In genomic region chrX:106247162-106247561, GRCh38 we compare ENCODE assay signal across 29 cellular contexts.
DNase-seq lines count a peak whose midpoint lies in the region; ATAC-seq and TF ChIP-seq lines count a peak whose summit lies in the region.
"Had no signal": no experiment of that assay in that cellular context is flagged by ENCODE, and none has a peak within 500 bp of the region (broad histone marks: within the 10 kb centered on the region; RNA-seq: fewer than 3 reads in every experiment).

No MANE protein-coding gene starts in this region.

- no peak overlapping the region for H2BK12ac ChIP-seq in mesenchymal stem cell (ENCODE audit: low read length in 2 of 2)

- H3K9ac ChIP-seq in mesenchymal stem cell (ENCODE audit: low read length), result no peak overlapping the region

- no peaks in the 10 kb centered on the region for H3K36me3 ChIP-seq in mesenchymal stem cell (ENCODE audit: control insufficient read depth in 1 of 2, insufficient read depth in 2 of 2, low read depth in 1 of 2, low read length in 2 of 2)
- H3K36me3 ChIP-seq: ascending aorta, gastrocnemius medialis, left lung, transverse colon had no signal

- H2BK15ac ChIP-seq in mesenchymal stem cell (ENCODE audit: low read depth, poor library complexity, severe bottlenecking), result no peak overlapping the region

- TF ChIP-seq POLR2A in GM18505 (IDR thresholded peaks at IDR 0.05; ENCODE audit: borderline replicate concordance, extremely low read depth, insufficient read depth, insufficient read length), result no peak

- H4K8ac ChIP-seq in mesenchymal stem cell (ENCODE audit: low read length), result no peak overlapping the region

- H3K4me3 ChIP-seq in epithelial cell of esophagus (ENCODE audit: low read length) (no peak overlapping the region), mesenchymal stem cell (ENCODE audit: insufficient read depth in 1 of 2, low read depth in 1 of 2, low read length in 2 of 2) (no peak overlapping the region)
- H3K4me3 ChIP-seq: ascending aorta, gastrocnemius medialis, left lung, SK-N-MC, transverse colon had no signal

- H3K9me3 ChIP-seq in mesenchymal stem cell (ENCODE audit: control insufficient read depth, low read length), result no peaks in the 10 kb centered on the region
- H3K9me3 ChIP-seq: ascending aorta, gastrocnemius medialis, left lung, transverse colon had no signal

- no peak overlapping the region for H3K27ac ChIP-seq in mesenchymal stem cell (ENCODE audit: low read length, poor library complexity, severe bottlenecking)
- H3K27ac ChIP-seq: ascending aorta, gastrocnemius medialis, left lung, RWPE1, SK-N-MC, transverse colon had no signal

- H3K23ac ChIP-seq in mesenchymal stem cell (ENCODE audit: low read length in 2 of 2), result no peak overlapping the region

- H3K27me3 ChIP-seq in mesenchymal stem cell (ENCODE audit: control insufficient read depth in 1 of 2, insufficient read depth in 1 of 2, low read length in 2 of 2), result peaks cover 0 to 3% of the 10 kb centered on the region in 2 experiments
- H3K27me3 ChIP-seq: ascending aorta, gastrocnemius medialis, left lung, transverse colon had no signal

- H2AFZ ChIP-seq in mesenchymal stem cell (ENCODE audit: low read depth, low read length), result no peak overlapping the region

- H2BK5ac ChIP-seq in mesenchymal stem cell (ENCODE audit: low read depth, low read length, poor library complexity, severe bottlenecking), result no peak overlapping the region

- no peak overlapping the region for H3K4me2 ChIP-seq in mesenchymal stem cell (ENCODE audit: low read length, poor library complexity, severe bottlenecking)

- H3K4me1 ChIP-seq in mesenchymal stem cell (ENCODE audit: control insufficient read depth, insufficient read depth, low read depth, low read length), result no peaks in the 10 kb centered on the region
- H3K4me1 ChIP-seq: ascending aorta, gastrocnemius medialis, left lung, transverse colon had no signal

- H3K4ac ChIP-seq in mesenchymal stem cell (ENCODE audit: low read depth in 1 of 2, low read length in 2 of 2), result no peak overlapping the region

- DNase-seq in Daoy (ENCODE audit: low read depth) (peak; percentile 9), amniotic epithelial cell (ENCODE audit: low read depth) (peak; percentile 32), epithelial cell of esophagus (ENCODE audit: low read depth) (peak; percentile 60), mesenchymal stem cell (peak; percentile 41), NCI-H1694 (lab: John Stamatoyannopoulos, UW) (no peak), Ammon's horn (ENCODE audit: low spot score) (no peak)
- DNase-seq in stimulated activated CD4-positive, alpha-beta T cell treated with anti-CD3 and anti-CD28 coated beads, Interleukin-12 subunit alpha, Interleukin-12 subunit beta, amount 100 ng/mL, for 4 hours, result no peak
- DNase-seq: activated CD4-positive, alpha-beta T cell treated with anti-CD3 and anti-CD28 coated beads for 36 hours; activated CD8-positive, alpha-beta T cell treated with anti-CD3 and anti-CD28 coated beads, Interleukin-2, amount 10 ng/mL, durations not matched to agents 7 days and 5 days; activated T-cell treated with anti-CD3 and anti-CD28 coated beads for 4 hours; AML-193; CD4-positive, alpha-beta memory T cell; effector memory CD4-positive, alpha-beta T cell; gastrocnemius medialis; hippocampal formation; KBM-7; left lung; MM.1S; naive thymus-derived CD8-positive, alpha-beta T cell; NCI-H2029 treated with DMSO at 0.1 percent for 48 hours; NCI-H69; nucleus accumbens; small intestine; stimulated activated CD4-positive, alpha-beta T cell treated with anti-CD3 and anti-CD28 coated beads, Interleukin-2, amount 100 ng/mL, for 24 hours; transverse colon had no signal

- ATAC-seq in GM18505 (IDR thresholded peaks at IDR 0.05; ENCODE audit: unreplicated experiment), result no peak
- ATAC-seq: activated CD4-positive, alpha-beta T cell treated with anti-CD3 and anti-CD28 coated beads for 36 hours; activated CD8-positive, alpha-beta T cell treated with anti-CD3 and anti-CD28 coated beads, Interleukin-2, amount 10 ng/mL, durations not matched to agents 7 days and 5 days; gastrocnemius medialis; left lung; naive thymus-derived CD8-positive, alpha-beta T cell had no signal

- no peak overlapping the region for H2BK120ac ChIP-seq in mesenchymal stem cell (ENCODE audit: low read depth, low read length)

- no peak overlapping the region for H4K91ac ChIP-seq in mesenchymal stem cell (ENCODE audit: low read length)

- H3K79me1 ChIP-seq in mesenchymal stem cell (replicated peaks; ENCODE audit: low read length, poor library complexity, severe bottlenecking), result no peaks in the 10 kb centered on the region

- H3K18ac ChIP-seq in mesenchymal stem cell (ENCODE audit: low read depth in 1 of 2, low read length in 2 of 2), result no peak overlapping the region

- no peak overlapping the region for H3K14ac ChIP-seq in mesenchymal stem cell (ENCODE audit: low read length in 2 of 2)

- TF ChIP-seq CTCF in epithelial cell of esophagus (IDR thresholded peaks at IDR 0.05; ENCODE audit: insufficient read depth, low read depth, low read length, missing control alignments), result no peak

- H2AK5ac ChIP-seq in mesenchymal stem cell (ENCODE audit: low read length, severe bottlenecking), result no peak overlapping the region

Comparison
In these comparisons a context has a peak if more than half of its experiments do, and no peak if none do; other contexts are left out.
1. DNase-seq: peak in Daoy (single experiment), amniotic epithelial cell (single experiment), epithelial cell of esophagus (single experiment) and mesenchymal stem cell (single experiment); none in stimulated activated CD4-positive, alpha-beta T cell treated with anti-CD3 and anti-CD28 coated beads, Interleukin-12 subunit alpha, Interleukin-12 subunit beta, amount 100 ng/mL, for 4 hours (single experiment), NCI-H1694 (single experiment) and Ammon's horn (single experiment).